In genomic region chr12:58443273-58443980, GRCh38 we compare ENCODE assay signal across 9 cellular contexts.
A peak's percentile ranks its signal among the peaks of the same experiment; 100 is the strongest.
DNase-seq lines count a peak whose midpoint lies in the region; ATAC-seq and TF ChIP-seq lines count a peak whose summit lies in the region.
"Had no signal": no experiment of that assay in that cellular context is flagged by ENCODE, and none has a peak within 500 bp of the region (broad histone marks: within the 10 kb centered on the region; RNA-seq: fewer than 3 reads in every experiment).

No MANE protein-coding gene starts in this region.

- peak; percentile 70 for TF ChIP-seq CTCF in C4-2B (conservative IDR thresholded peaks at IDR 0.05)
- peak in 1 of 2 donors; percentile 15 for TF ChIP-seq CTCF in left lung (IDR thresholded peaks at IDR 0.05)

- no peaks in the 10 kb centered on the region for H3K27me3 ChIP-seq in left lung

- CTCF ChIA-PET in activated CD4-positive, alpha-beta memory T cell treated with anti-CD3 and anti-CD28 coated beads for 36 hours (lab: Charles Lee): interaction anchor here (0.6 to 1.4 kb wide), 6 partner anchors 9 to 102 kb away, joined by 3 to 9 read pairs (median 4); no protein-coding TSS in a partner anchor

- H3K4me1 Mint-ChIP-seq in activated CD4-positive, alpha-beta memory T cell treated with anti-CD3 and anti-CD28 coated beads for 36 hours (ENCODE audit: low read depth): no peaks in the 10 kb centered on the region

- DNase-seq in activated CD4-positive, alpha-beta memory T cell treated with anti-CD3 and anti-CD28 coated beads for 36 hours: peak; percentile 17
- DNase-seq in left lung (no peak), epidermal melanocyte (ENCODE audit: insufficient read length, low spot score) (no peak)
- DNase-seq in activated CD8-positive, alpha-beta memory T cell treated with anti-CD3 and anti-CD28 coated beads for 24 hours: no peak
- no peak for DNase-seq in stimulated activated CD4-positive, alpha-beta T cell treated with anti-CD3 and anti-CD28 coated beads, Interleukin-2, amount 100 ng/mL, for 24 hours

- POLR2A ChIA-PET in activated CD4-positive, alpha-beta memory T cell treated with anti-CD3 and anti-CD28 coated beads for 36 hours (lab: Charles Lee): no interaction called here

- ATAC-seq in GM19023 (IDR thresholded peaks at IDR 0.05; ENCODE audit: unreplicated experiment) (peak; percentile 84), HG03354 (IDR thresholded peaks at IDR 0.05; ENCODE audit: poor library complexity, severe bottlenecking, unreplicated experiment) (peak; percentile 76), left lung (peak; percentile 51)

- H3K4me1 ChIP-seq in left lung: no peaks in the 10 kb centered on the region

- no peak overlapping the region for H3K27ac ChIP-seq in C4-2B
- no peak overlapping the region for H3K27ac ChIP-seq in left lung

- H3K27me3 Mint-ChIP-seq in activated CD4-positive, alpha-beta memory T cell treated with anti-CD3 and anti-CD28 coated beads for 36 hours: peaks cover 2% of the 10 kb centered on the region

- H3K36me3 ChIP-seq in left lung: no peaks in the 10 kb centered on the region

- intact Hi-C loops in activated CD4-positive, alpha-beta memory T cell treated with anti-CD3 and anti-CD28 coated beads for 36 hours (cut with micrococcal nuclease): loop anchor here (1.0 kb wide), 1 partner anchor 97 kb away; no protein-coding TSS in a partner anchor
- intact Hi-C loops in left lung (cut with DNase I): no loop called here

- H3K4me3 Mint-ChIP-seq in activated CD4-positive, alpha-beta memory T cell treated with anti-CD3 and anti-CD28 coated beads for 36 hours: no peak overlapping the region
- H3K4me3 Mint-ChIP-seq: stimulated activated naive CD8-positive, alpha-beta T cell treated with anti-CD3 and anti-CD28 coated beads, Interleukin-15, Interleukin-2, amounts not matched to agents 100 ng/mL and 50 ng/mL, for 24 hours had no signal

- H3K4me3 ChIP-seq in left lung: no peak overlapping the region

- H3K9me3 ChIP-seq in left lung: no peaks in the 10 kb centered on the region

- H3K9me3 Mint-ChIP-seq in activated CD4-positive, alpha-beta memory T cell treated with anti-CD3 and anti-CD28 coated beads for 36 hours: no peaks in the 10 kb centered on the region
- H3K9me3 Mint-ChIP-seq: stimulated activated naive CD8-positive, alpha-beta T cell treated with anti-CD3 and anti-CD28 coated beads, Interleukin-15, Interleukin-2, amounts not matched to agents 100 ng/mL and 50 ng/mL, for 24 hours had no signal

- no peak overlapping the region for H3K27ac Mint-ChIP-seq in activated CD4-positive, alpha-beta memory T cell treated with anti-CD3 and anti-CD28 coated beads for 36 hours
- H3K27ac Mint-ChIP-seq: stimulated activated naive CD8-positive, alpha-beta T cell treated with anti-CD3 and anti-CD28 coated beads, Interleukin-15, Interleukin-2, amounts not matched to agents 100 ng/mL and 50 ng/mL, for 24 hours had no signal

- no peaks in the 10 kb centered on the region for H3K36me3 Mint-ChIP-seq in activated CD4-positive, alpha-beta memory T cell treated with anti-CD3 and anti-CD28 coated beads for 36 hours
